9 cellular contexts compared by ENCODE assay signal in the genomic region with DNA sequence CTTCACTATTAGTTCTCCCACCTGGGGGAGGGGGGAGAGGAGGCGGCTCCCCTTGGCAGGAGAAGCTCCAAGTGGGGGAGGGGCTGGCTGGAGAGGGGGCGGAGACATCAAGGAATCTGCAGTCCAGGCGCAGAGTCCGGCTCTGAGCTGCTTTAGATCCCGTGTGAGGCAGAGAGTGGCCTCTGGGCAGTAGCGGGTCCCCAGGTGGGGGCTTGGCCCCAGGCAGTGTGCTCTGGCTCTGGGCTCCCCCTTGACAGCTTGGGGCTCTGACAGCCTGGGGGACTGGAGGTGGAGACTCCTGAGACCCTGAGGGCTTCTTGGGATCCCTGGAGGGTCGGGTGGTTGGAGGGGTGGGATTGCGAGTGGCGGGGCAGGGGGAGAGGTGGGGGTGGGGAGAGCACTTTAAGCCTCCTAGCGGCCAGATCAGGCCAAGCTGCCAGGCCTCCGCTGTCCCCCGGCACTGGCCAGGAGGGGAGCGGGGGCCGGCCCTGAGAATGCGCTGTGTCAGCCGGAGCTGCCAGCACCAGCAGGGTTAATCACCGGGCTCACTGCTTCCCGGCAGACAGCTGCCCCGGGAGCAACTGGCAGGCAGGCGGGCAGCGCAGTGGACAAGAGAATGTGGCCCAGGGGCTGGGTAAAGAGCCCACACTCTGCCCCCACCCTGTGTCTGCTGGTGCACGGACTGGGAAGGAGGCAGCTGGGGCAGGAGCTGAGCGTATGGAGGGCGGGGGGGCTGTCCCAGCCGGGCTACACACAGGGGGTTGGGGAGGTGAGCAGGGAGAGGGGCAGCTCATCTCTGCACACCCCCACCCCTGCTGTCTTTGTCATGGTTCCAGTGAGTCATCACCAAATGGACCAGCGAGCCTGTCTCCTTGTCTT. TPM values are rescaled to one million over a fixed set of nuclear protein-coding genes. Genes with fewer than 3 reads are reported as not detected.
DNase-seq lines count a peak whose midpoint lies in the region; ATAC-seq, FAIRE-seq and TF ChIP-seq lines count a peak whose summit lies in the region.
"Had no signal": no experiment of that assay in that cellular context is flagged by ENCODE, and none has a peak within 500 bp of the region (broad histone marks: within the 10 kb centered on the region; RNA-seq: fewer than 3 reads in every experiment).

No MANE protein-coding gene starts in this region.

- peak; percentile 53 for FAIRE-seq in RCC 7860 (lab: Jason Lieb, UNC)
- FAIRE-seq: A204.1 had no signal

- no peak for ATAC-seq in GM21423 (IDR thresholded peaks at IDR 0.05; ENCODE audit: unreplicated experiment)

- H3K4me2 ChIP-seq in fibroblast of lung (ENCODE audit: extremely low read depth, insufficient read depth, low read length) (peak overlapping the region; percentile 64), neural progenitor cell (peak overlapping the region; percentile 95)

- H3K9me3 ChIP-seq in fibroblast of lung (ENCODE audit: control insufficient read depth, insufficient read depth, low read depth, low read length) (no peaks in the 10 kb centered on the region), neural progenitor cell (ENCODE audit: low read depth) (no peaks in the 10 kb centered on the region)

- H3K4me3 Mint-ChIP-seq in neural progenitor cell = peak overlapping the region; percentile 83

- H4K20me1 ChIP-seq in fibroblast of lung (ENCODE audit: control insufficient read depth, extremely low read depth, insufficient read depth, low read length) (no peaks in the 10 kb centered on the region), neural progenitor cell (ENCODE audit: low read depth) (peaks cover 28% of the 10 kb centered on the region)

- no peak overlapping the region for H3K27ac Mint-ChIP-seq in neural progenitor cell

- H2AFZ ChIP-seq in fibroblast of lung (ENCODE audit: low read length) (no peak overlapping the region), neural progenitor cell (replicated peaks) (no peak overlapping the region)

- H3K27ac ChIP-seq in fibroblast of lung (ENCODE audit: insufficient read depth, low read length) (peak overlapping the region; percentile 23), neural progenitor cell (peak overlapping the region; percentile 70)

- TF ChIP-seq CTCF in fibroblast of lung (conservative IDR thresholded peaks at IDR 0.05 in 1 of 2, IDR thresholded peaks at IDR 0.05 in 1 of 2; ENCODE audit: low read depth in 1 of 2, low read length in 2 of 2) = peak in 1 of 2 donors; percentile 36
- TF ChIP-seq CTCF in neural progenitor cell (IDR thresholded peaks at IDR 0.05) = peak; percentile 64

- peaks cover 2% of the 10 kb centered on the region for H3K9me3 Mint-ChIP-seq in neural progenitor cell

- peaks cover 4% of the 10 kb centered on the region for H3K27me3 Mint-ChIP-seq in neural progenitor cell (ENCODE audit: insufficient read depth, low read depth)

- H3K27me3 ChIP-seq in fibroblast of lung (ENCODE audit: control insufficient read depth, insufficient read depth, low read length) (no peaks in the 10 kb centered on the region), neural progenitor cell (no peaks in the 10 kb centered on the region)

- H3K79me2 ChIP-seq in fibroblast of lung (ENCODE audit: control insufficient read depth, insufficient read depth, low read length) = peaks cover 5% of the 10 kb centered on the region
- peaks cover 32% of the 10 kb centered on the region for H3K79me2 ChIP-seq in neural progenitor cell (ENCODE audit: low read depth)

- no peak overlapping the region for H3K9ac ChIP-seq in fibroblast of lung (ENCODE audit: insufficient read depth, low read length)
- H3K9ac ChIP-seq in neural progenitor cell = no peak overlapping the region

- H3F3A ChIP-seq in neural progenitor cell (ENCODE audit: low read depth) = peaks cover 57% of the 10 kb centered on the region

- DNase-seq in DMS 273 (lab: John Stamatoyannopoulos, UW; ENCODE audit: unreplicated experiment) (peak; percentile 61), DMS 273 treated with DMSO at 0.1 percent for 48 hours (lab: John Stamatoyannopoulos, UW) (no peak), RCC 7860 (ENCODE audit: low spot score) (peak; percentile 84), fibroblast of lung (ENCODE audit: low read depth in 2 of 2) (peak; percentile 51 to 66), neural progenitor cell (ENCODE audit: low spot score) (peak; percentile 95), NCI-H69 (lab: John Stamatoyannopoulos, UW) (no peak)
- DNase-seq in activated CD4-positive, alpha-beta T cell treated with anti-CD3 and anti-CD28 coated beads for 1 hour = no peak

- peaks cover 2% of the 10 kb centered on the region for H3K36me3 ChIP-seq in fibroblast of lung (ENCODE audit: control insufficient read depth, insufficient read depth, low read length)
- no peaks in the 10 kb centered on the region for H3K36me3 ChIP-seq in neural progenitor cell

- H3K4me1 ChIP-seq in fibroblast of lung (ENCODE audit: control insufficient read depth, extremely low read depth, insufficient read depth, low read length) = peaks cover 36% of the 10 kb centered on the region
- H3K4me1 ChIP-seq in neural progenitor cell = peaks cover 54% of the 10 kb centered on the region

- H3K4me3 ChIP-seq in fibroblast of lung (replicated peaks in 1 of 4; ENCODE audit: control extremely low read depth in 1 of 4, insufficient read depth in 1 of 4, low read depth in 3 of 4, low read length in 4 of 4) = peak overlapping the region in 1 of 4 experiments; percentile 50
- H3K4me3 ChIP-seq in neural progenitor cell = peak overlapping the region; percentile 98

- H3K36me3 Mint-ChIP-seq in neural progenitor cell = no peaks in the 10 kb centered on the region

- H3K4me1 Mint-ChIP-seq in neural progenitor cell = peaks cover 20% of the 10 kb centered on the region

RNA-seq across cellular contexts. Expression of a gene that starts 1.8 kb away (rescaled TPM):
- total RNA-seq in fibroblast of lung (47.0 and 81.6 TPM in 2 replicates), neural progenitor cell (ENCODE audit: low replicate concordance) (12.1 and 63.9 TPM in 2 replicates)
- 1.5 and 4.3 TPM in 2 replicates for polyA plus RNA-seq in fibroblast of lung
- polyA plus RNA-seq in fibroblast of lung (2012) = 22.0 and 58.2 TPM in 2 replicates
- 6.9 and 17.3 TPM in 2 replicates for polyA minus RNA-seq in fibroblast of lung (ENCODE audit: low replicate concordance)

RNA-seq across cellular contexts. Expression of a gene that starts 18.0 kb away (rescaled TPM):
- total RNA-seq in fibroblast of lung (718 and 867 TPM in 2 replicates), neural progenitor cell (ENCODE audit: low replicate concordance) (1,629 and 1,765 TPM in 2 replicates)
- polyA plus RNA-seq in fibroblast of lung = 2,081 and 2,825 TPM in 2 replicates
- 3,514 and 3,924 TPM in 2 replicates for polyA plus RNA-seq in fibroblast of lung (2012)
- 272 and 495 TPM in 2 replicates for polyA minus RNA-seq in fibroblast of lung (ENCODE audit: low replicate concordance)

RNA-seq across cellular contexts. Expression of a gene that starts 38.2 kb away (rescaled TPM):
- 0.51 and 0.66 TPM in 2 replicates for total RNA-seq in fibroblast of lung
- 2.9 and 4.4 TPM in 2 replicates for polyA plus RNA-seq in fibroblast of lung
- 3.4 and 5.3 TPM in 2 replicates for polyA plus RNA-seq in fibroblast of lung (2012)
- 7.4 and 8.2 TPM in 2 replicates for polyA minus RNA-seq in fibroblast of lung (ENCODE audit: low replicate concordance)
- total RNA-seq in neural progenitor cell (ENCODE audit: low replicate concordance) = 8.1 and 13.8 TPM in 2 replicates

RNA-seq across cellular contexts. Expression of a gene that starts 58.5 kb away (rescaled TPM):
- total RNA-seq in fibroblast of lung (not detected in 2 replicates), neural progenitor cell (ENCODE audit: low replicate concordance) (0.03 TPM in 1 of 2 replicates, not detected in the other)
- not detected in 2 replicates for polyA plus RNA-seq in fibroblast of lung
- not detected in 2 replicates for polyA plus RNA-seq in fibroblast of lung (2012)
- polyA minus RNA-seq in fibroblast of lung (ENCODE audit: low replicate concordance) = not detected in 2 replicates

Comparison
In these comparisons a context has a peak if more than half of its experiments do, and no peak if none do; other contexts are left out.
1. DNase-seq: peak in DMS 273 (single experiment), RCC 7860 (single experiment), fibroblast of lung (2 of 2) and neural progenitor cell (single experiment); none in DMS 273 treated with DMSO at 0.1 percent for 48 hours (single experiment), NCI-H69 (single experiment) and activated CD4-positive, alpha-beta T cell treated with anti-CD3 and anti-CD28 coated beads for 1 hour (single experiment).